Comparison of ENCODE assay signal across 1 cellular context in genomic region chr3:195556390-195556789, GRCh38.
TF ChIP-seq lines count a peak whose summit lies in the region.

No MANE protein-coding gene starts in this region.

TF ChIP-seq in WTC11, 78 proteins besides CTCF, POLR2A, EP300 and RAD21 (continued from another document):
- TF ChIP-seq AFF4 (CRISPR knock-in tag; IDR thresholded peaks at IDR 0.05; ENCODE audit: borderline replicate concordance) (no peak), MAX (CRISPR knock-in tag; IDR thresholded peaks at IDR 0.05) (peak; percentile 92; the same call in 1 of the 2 replicates), NR3C1 (CRISPR knock-in tag; conservative IDR thresholded peaks at IDR 0.05; ENCODE audit: low read depth) (no peak), E2F5 (CRISPR knock-in tag; IDR thresholded peaks at IDR 0.05) (no peak)
